ENCODE assay signal across 16 cellular contexts in genomic region chr2:55087930-55088329, GRCh38.
"Had no signal": no experiment of that assay in that cellular context is flagged by ENCODE, and none has a peak within 500 bp of the region (broad histone marks: within the 10 kb centered on the region; RNA-seq: fewer than 3 reads in every experiment).

No MANE protein-coding gene starts in this region.

- DNase-seq: activated B cell treated with CpG ODN at 0.5 μM for 24 hours; activated CD4-positive, alpha-beta T cell treated with anti-CD3 and anti-CD28 coated beads for 48 hours; activated CD8-positive, alpha-beta T cell treated with anti-CD3 and anti-CD28 coated beads for 36 hours; activated effector memory CD4-positive, alpha-beta T cell treated with anti-CD3 and anti-CD28 coated beads, Interleukin-2, amount 50 U/mL, for 16 hours; activated T-cell treated with anti-CD3 and anti-CD28 coated beads, Interleukin-2, amount 50 U/mL, for 4 hours; amniotic stem cell; effector CD8-positive, alpha-beta T cell; foreskin melanocyte; head of caudate nucleus; kidney; nephron progenitor cell; occipital lobe; right lobe of liver; stimulated activated naive CD8-positive, alpha-beta T cell treated with anti-CD3 and anti-CD28 coated beads, Interleukin-15, amount 100 ng/mL, for 72 hours; upper lobe of right lung had no signal

- H3K9me3 ChIP-seq: prostate gland, right lobe of liver, upper lobe of right lung had no signal

- ATAC-seq: activated CD8-positive, alpha-beta T cell treated with anti-CD3 and anti-CD28 coated beads for 36 hours; activated T-cell treated with anti-CD3 and anti-CD28 coated beads, Interleukin-2, amount 50 U/mL, for 4 hours; right lobe of liver; stimulated activated naive CD8-positive, alpha-beta T cell treated with anti-CD3 and anti-CD28 coated beads, Interleukin-15, amount 100 ng/mL, for 72 hours; upper lobe of right lung had no signal

- H3K4me3 ChIP-seq: prostate gland, right lobe of liver, upper lobe of right lung had no signal

- FAIRE-seq: kidney had no signal

- H3K36me3 ChIP-seq: prostate gland, right lobe of liver, upper lobe of right lung had no signal

- H3K27ac ChIP-seq: prostate gland, right lobe of liver, upper lobe of right lung had no signal

- H3K27me3 ChIP-seq: right lobe of liver, upper lobe of right lung had no signal

- H3K4me1 ChIP-seq: prostate gland, right lobe of liver had no signal
